1 cellular context compared by ENCODE assay signal in genomic region chr7:79951415-79951814, GRCh38.
A peak's percentile ranks its signal among the peaks of the same experiment; 100 is the strongest.
TF ChIP-seq lines count a peak whose summit lies in the region.

No MANE protein-coding gene starts in this region.

TF ChIP-seq in SK-N-SH, 30 proteins besides CTCF, POLR2A, EP300 and RAD21 (continued from another document):
- TF ChIP-seq USF2 (IDR thresholded peaks at IDR 0.05; ENCODE audit: borderline replicate concordance, low read depth, low read length) (no peak), FOSL2 (IDR thresholded peaks at IDR 0.05; ENCODE audit: borderline replicate concordance, low read depth) (no peak), NRF1 (IDR thresholded peaks at IDR 0.05; ENCODE audit: low read depth, low read length) (no peak), SIN3A (IDR thresholded peaks at IDR 0.05; ENCODE audit: borderline replicate concordance, low read depth, low read length) (no peak), MXI1 (IDR thresholded peaks at IDR 0.05; ENCODE audit: low read depth, low read length) (0 out of 2 replicates have a peak, but pooled peaks have one; percentile 11), RXRA (IDR thresholded peaks at IDR 0.05; ENCODE audit: borderline replicate concordance, low read depth) (no peak), MEF2A (IDR thresholded peaks at IDR 0.05; ENCODE audit: borderline replicate concordance, low read depth) (no peak)
